In genomic region chr5:98921947-98922508, GRCh38 we compare ENCODE assay signal across 1 cellular context.
TF ChIP-seq lines count a peak whose summit lies in the region.

No MANE protein-coding gene starts in this region.

TF ChIP-seq in GM12891, 5 proteins besides CTCF, POLR2A, EP300 and RAD21:
- no peak for TF ChIP-seq SPI1 (IDR thresholded peaks at IDR 0.05; ENCODE audit: low read depth, low read length)
- no peak for TF ChIP-seq POU2F2 (IDR thresholded peaks at IDR 0.05; ENCODE audit: low read depth, low read length)
- no peak for TF ChIP-seq PAX5 (IDR thresholded peaks at IDR 0.05; ENCODE audit: insufficient read depth, low read length, severe bottlenecking)
- no peak for TF ChIP-seq TAF1 (IDR thresholded peaks at IDR 0.05; ENCODE audit: low read depth, low read length)
- TF ChIP-seq POLR2AphosphoS5 (IDR thresholded peaks at IDR 0.05; ENCODE audit: low read depth, low read length): no peak
